35 cellular contexts compared by ENCODE assay signal in genomic region chr2:182999348-183000028, GRCh38. TPM values are rescaled to one million over a fixed set of nuclear protein-coding genes. Genes with fewer than 3 reads are reported as not detected.
"Had no signal": no experiment of that assay in that cellular context is flagged by ENCODE, and none has a peak within 500 bp of the region (broad histone marks: within the 10 kb centered on the region; RNA-seq: fewer than 3 reads in every experiment).

No MANE protein-coding gene starts in this region.

- FAIRE-seq: colon, endothelial cell of umbilical vein had no signal

- H3K27ac ChIP-seq: adrenal gland, body of pancreas, epithelial cell of prostate, esophagus squamous epithelium, gastroesophageal sphincter, WERI-Rb-1 had no signal

- H3K4me1 Mint-ChIP-seq: activated B cell treated with CpG ODN at 0.5 μM for 24 hours; activated CD4-positive, alpha-beta T cell treated with anti-CD3 and anti-CD28 coated beads, Interleukin-2, amount 10 ng/mL, durations not matched to agents 24 days and 14 days; activated CD8-positive, alpha-beta memory T cell treated with anti-CD3 and anti-CD28 coated beads, Interleukin-2, amount 10 ng/mL, durations not matched to agents 7 days and 5 days; activated naive CD4-positive, alpha-beta T cell treated with anti-CD3 and anti-CD28 coated beads, Interleukin-2, amount 50 U/mL, for 24 hours; activated naive CD8-positive, alpha-beta T cell treated with anti-CD3 and anti-CD28 coated beads for 36 hours; activated naive CD8-positive, alpha-beta T cell treated with anti-CD3 and anti-CD28 coated beads, Interleukin-2, amount 50 U/mL, for 24 hours had no signal

- H3K27me3 Mint-ChIP-seq: activated CD4-positive, alpha-beta memory T cell treated with anti-CD3 and anti-CD28 coated beads for 36 hours; activated CD4-positive, alpha-beta T cell treated with anti-CD3 and anti-CD28 coated beads, Interleukin-2, amount 10 ng/mL, durations not matched to agents 24 days and 14 days; activated CD8-positive, alpha-beta memory T cell treated with anti-CD3 and anti-CD28 coated beads, Interleukin-2, amount 10 ng/mL, durations not matched to agents 7 days and 5 days; activated naive CD4-positive, alpha-beta T cell treated with anti-CD3 and anti-CD28 coated beads, Interleukin-2, amount 50 U/mL, for 24 hours; activated naive CD8-positive, alpha-beta T cell treated with anti-CD3 and anti-CD28 coated beads, Interleukin-2, amount 50 U/mL, for 24 hours; effector memory CD8-positive, alpha-beta T cell had no signal

- H3K9me3 ChIP-seq: adrenal gland, body of pancreas, esophagus squamous epithelium, gastroesophageal sphincter had no signal

- ATAC-seq: activated CD4-positive, CD25-positive, alpha-beta regulatory T cell treated with anti-CD3 and anti-CD28 coated beads, Interleukin-2, amount 50 U/mL, for 24 hours; activated CD8-positive, alpha-beta memory T cell treated with anti-CD3 and anti-CD28 coated beads, Interleukin-2, amount 10 ng/mL, durations not matched to agents 7 days and 5 days; activated CD8-positive, alpha-beta T cell treated with anti-CD3 and anti-CD28 coated beads, Interleukin-2, amount 10 ng/mL, durations not matched to agents 7 days and 5 days; activated naive CD8-positive, alpha-beta T cell treated with anti-CD3 and anti-CD28 coated beads, Interleukin-2, amount 50 U/mL, for 24 hours; body of pancreas; effector memory CD8-positive, alpha-beta T cell; gastroesophageal sphincter had no signal

- H3K36me3 Mint-ChIP-seq: activated CD8-positive, alpha-beta memory T cell treated with anti-CD3 and anti-CD28 coated beads, Interleukin-2, amount 10 ng/mL, durations not matched to agents 7 days and 5 days had no signal

- DNase-seq: activated B cell treated with CpG ODN at 0.5 μM for 24 hours; activated CD4-positive, alpha-beta memory T cell treated with anti-CD3 and anti-CD28 coated beads for 36 hours; activated CD4-positive, alpha-beta T cell treated with anti-CD3 and anti-CD28 coated beads, Interleukin-2, amount 10 ng/mL, durations not matched to agents 24 days and 14 days; activated CD8-positive, alpha-beta memory T cell treated with anti-CD3 and anti-CD28 coated beads, Interleukin-2, amount 10 ng/mL, durations not matched to agents 7 days and 5 days; activated CD8-positive, alpha-beta memory T cell treated with anti-CD3 and anti-CD28 coated beads, Interleukin-2, amount 50 U/mL, for 4 hours; activated CD8-positive, alpha-beta T cell treated with anti-CD3 and anti-CD28 coated beads, Interleukin-2, amount 10 ng/mL, durations not matched to agents 7 days and 5 days; activated effector memory CD4-positive, alpha-beta T cell treated with anti-CD3 and anti-CD28 coated beads, Interleukin-2, amount 50 U/mL, for 16 hours; activated naive CD4-positive, alpha-beta T cell treated with anti-CD3 and anti-CD28 coated beads for 36 hours; activated naive CD8-positive, alpha-beta T cell treated with anti-CD3 and anti-CD28 coated beads for 36 hours; activated naive CD8-positive, alpha-beta T cell treated with anti-CD3 and anti-CD28 coated beads, Interleukin-2, amount 50 U/mL, for 24 hours; activated T-cell treated with anti-CD3 and anti-CD28 coated beads, Interleukin-2, amount 50 U/mL, for 1 hour; activated T-cell treated with anti-CD3 and anti-CD28 coated beads, Interleukin-2, amount 50 U/mL, for 48 hours; adrenal gland; amygdala; aorta; body of pancreas; caudate nucleus; cortex of kidney; dermis blood vessel endothelial cell; effector CD4-positive, alpha-beta T cell; effector memory CD8-positive, alpha-beta T cell; esophagus squamous epithelium; foreskin melanocyte; hippocampal formation; T1000; WERI-Rb-1 had no signal

- H3K27ac Mint-ChIP-seq: activated B cell treated with CpG ODN at 0.5 μM for 24 hours; activated CD4-positive, alpha-beta memory T cell treated with anti-CD3 and anti-CD28 coated beads for 36 hours; activated CD4-positive, alpha-beta T cell treated with anti-CD3 and anti-CD28 coated beads, Interleukin-2, amount 10 ng/mL, durations not matched to agents 24 days and 14 days; activated CD8-positive, alpha-beta memory T cell treated with anti-CD3 and anti-CD28 coated beads, Interleukin-2, amount 10 ng/mL, durations not matched to agents 7 days and 5 days; activated CD8-positive, alpha-beta T cell treated with anti-CD3 and anti-CD28 coated beads, Interleukin-2, amount 10 ng/mL, durations not matched to agents 7 days and 5 days; activated naive CD4-positive, alpha-beta T cell treated with anti-CD3 and anti-CD28 coated beads for 36 hours; activated naive CD4-positive, alpha-beta T cell treated with anti-CD3 and anti-CD28 coated beads, Interleukin-2, amount 50 U/mL, for 24 hours; activated naive CD8-positive, alpha-beta T cell treated with anti-CD3 and anti-CD28 coated beads for 36 hours; activated naive CD8-positive, alpha-beta T cell treated with anti-CD3 and anti-CD28 coated beads, Interleukin-2, amount 50 U/mL, for 24 hours; activated T-helper 1 cell treated with anti-CD3 and anti-CD28 coated beads, Interleukin-12 subunit alpha, Interleukin-12 subunit beta, Interleukin-2, Interleukin-4 antibody, amounts not matched to agents 30 ng/mL and 10 ng/mL and 1 ng/mL, durations not matched to agents 14 hours and 24 hours and 36 hours; activated T-helper 2 cell treated with anti-CD3 and anti-CD28 coated beads, Interferon-gamma antibody, Interleukin-2, Interleukin-4, amounts not matched to agents 10 μg/mL and 5 μg/mL and 100 μg/mL, durations not matched to agents 14 hours and 24 hours and 36 hours; effector memory CD8-positive, alpha-beta T cell; T-helper 2 cell treated with Interferon-gamma antibody and Interleukin-4, amounts not matched to agents 5 μg/mL and 100 μg/mL, for 36 hours had no signal

- H3K4me3 ChIP-seq: adrenal gland, body of pancreas, esophagus squamous epithelium, gastroesophageal sphincter had no signal

- H3K9me3 Mint-ChIP-seq: activated B cell treated with CpG ODN at 0.5 μM for 24 hours; activated CD4-positive, alpha-beta memory T cell treated with anti-CD3 and anti-CD28 coated beads for 36 hours; activated CD4-positive, alpha-beta T cell treated with anti-CD3 and anti-CD28 coated beads, Interleukin-2, amount 10 ng/mL, durations not matched to agents 24 days and 14 days; activated naive CD4-positive, alpha-beta T cell treated with anti-CD3 and anti-CD28 coated beads for 36 hours; activated naive CD4-positive, alpha-beta T cell treated with anti-CD3 and anti-CD28 coated beads, Interleukin-2, amount 50 U/mL, for 24 hours; activated naive CD8-positive, alpha-beta T cell treated with anti-CD3 and anti-CD28 coated beads for 36 hours; activated naive CD8-positive, alpha-beta T cell treated with anti-CD3 and anti-CD28 coated beads, Interleukin-2, amount 50 U/mL, for 24 hours; activated T-helper 1 cell treated with anti-CD3 and anti-CD28 coated beads, Interleukin-12 subunit alpha, Interleukin-12 subunit beta, Interleukin-2, Interleukin-4 antibody, amounts not matched to agents 30 ng/mL and 10 ng/mL and 1 ng/mL, durations not matched to agents 14 hours and 24 hours and 36 hours; activated T-helper 2 cell treated with anti-CD3 and anti-CD28 coated beads, Interferon-gamma antibody, Interleukin-2, Interleukin-4, amounts not matched to agents 10 μg/mL and 5 μg/mL and 100 μg/mL, durations not matched to agents 14 hours and 24 hours and 36 hours; effector memory CD8-positive, alpha-beta T cell; T-helper 2 cell treated with Interferon-gamma antibody and Interleukin-4, amounts not matched to agents 5 μg/mL and 100 μg/mL, for 36 hours had no signal

- H3K4me3 Mint-ChIP-seq: activated B cell treated with CpG ODN at 0.5 μM for 24 hours; activated CD4-positive, alpha-beta memory T cell treated with anti-CD3 and anti-CD28 coated beads for 36 hours; activated CD4-positive, alpha-beta T cell treated with anti-CD3 and anti-CD28 coated beads, Interleukin-2, amount 10 ng/mL, durations not matched to agents 24 days and 14 days; activated CD8-positive, alpha-beta memory T cell treated with anti-CD3 and anti-CD28 coated beads, Interleukin-2, amount 10 ng/mL, durations not matched to agents 7 days and 5 days; activated CD8-positive, alpha-beta T cell treated with anti-CD3 and anti-CD28 coated beads, Interleukin-2, amount 10 ng/mL, durations not matched to agents 7 days and 5 days; activated naive CD4-positive, alpha-beta T cell treated with anti-CD3 and anti-CD28 coated beads for 36 hours; activated naive CD4-positive, alpha-beta T cell treated with anti-CD3 and anti-CD28 coated beads, Interleukin-2, amount 50 U/mL, for 24 hours; activated naive CD8-positive, alpha-beta T cell treated with anti-CD3 and anti-CD28 coated beads for 36 hours; activated naive CD8-positive, alpha-beta T cell treated with anti-CD3 and anti-CD28 coated beads, Interleukin-2, amount 50 U/mL, for 24 hours; activated T-helper 1 cell treated with anti-CD3 and anti-CD28 coated beads, Interleukin-12 subunit alpha, Interleukin-12 subunit beta, Interleukin-2, Interleukin-4 antibody, amounts not matched to agents 30 ng/mL and 10 ng/mL and 1 ng/mL, durations not matched to agents 14 hours and 24 hours and 36 hours; effector memory CD8-positive, alpha-beta T cell; T-helper 2 cell treated with Interferon-gamma antibody and Interleukin-4, amounts not matched to agents 5 μg/mL and 100 μg/mL, for 36 hours had no signal

- H3K4me1 ChIP-seq: body of pancreas, esophagus squamous epithelium had no signal

- H3K27me3 ChIP-seq: adrenal gland, body of pancreas, esophagus squamous epithelium, gastroesophageal sphincter had no signal

RNA-seq across cellular contexts. Expression of gene NCKAP1, which starts 38.8 kb away (rescaled TPM):
- total RNA-seq: activated B cell treated with CpG ODN at 0.5 μM for 24 hours had no signal
